In the genomic region with DNA sequence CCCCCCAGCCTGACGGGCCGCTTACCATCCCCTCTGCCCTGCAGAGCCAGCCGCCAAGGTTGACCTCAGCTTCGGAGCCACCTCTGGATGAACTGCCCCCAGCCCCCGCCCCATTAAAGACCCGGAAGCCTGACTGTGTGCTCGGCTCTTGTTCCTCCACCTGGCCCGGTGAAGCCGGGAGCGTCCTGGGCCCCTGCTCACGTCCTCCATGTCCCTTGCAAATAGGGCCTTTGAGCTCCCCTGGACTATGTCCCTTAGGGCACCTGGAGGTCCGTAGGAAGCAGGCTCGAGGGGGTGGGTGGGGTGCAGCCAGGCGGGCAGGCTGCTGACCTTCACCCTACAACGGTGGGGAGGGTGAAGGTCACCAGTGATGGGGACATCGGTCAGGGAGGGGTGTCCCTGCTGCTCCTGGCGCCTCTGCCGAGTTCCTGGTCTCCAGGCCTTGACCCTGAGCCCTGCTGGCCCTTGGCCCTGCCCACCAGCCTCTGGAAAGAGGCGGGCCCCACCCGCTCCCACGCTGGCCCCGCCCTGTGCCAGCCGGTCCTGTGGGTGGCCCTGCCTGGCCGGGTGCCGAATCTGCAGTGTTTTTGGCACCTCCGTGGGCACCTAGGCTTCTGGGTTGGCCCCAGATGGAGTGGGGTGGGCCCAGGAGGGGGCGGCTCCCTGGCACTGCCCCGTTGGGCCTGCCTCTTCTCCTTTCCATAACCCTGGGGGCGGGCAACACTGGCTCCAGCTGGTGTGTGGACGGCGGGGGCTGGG, we compare ENCODE assay signal across 8 cellular contexts. TPM values are rescaled to one million over a fixed set of nuclear protein-coding genes. Genes with fewer than 3 reads are reported as not detected.
A peak's percentile ranks its signal among the peaks of the same experiment; 100 is the strongest.
DNase-seq lines count a peak whose midpoint lies in the region; ATAC-seq and TF ChIP-seq lines count a peak whose summit lies in the region.

No MANE protein-coding gene starts in this region.

- H3K4me1 ChIP-seq in sigmoid colon = peaks cover 13 to 70% (median 68%) of the 10 kb centered on the region in 4 donors

- H3K36me3 ChIP-seq in sigmoid colon = no peaks in the 10 kb centered on the region

- peaks cover 3% of the 10 kb centered on the region for H3K9me3 Mint-ChIP-seq in glutamatergic neuron (ENCODE audit: unreplicated experiment)

- 7 to 38% methylated on average over 31 of the region's 31 CpGs for WGBS in sigmoid colon, 2 donors

- H3K27ac ChIP-seq in VCaP (peak overlapping the region; percentile 90), sigmoid colon (peak overlapping the region; percentile 96 to 100 (median 100))

- H3K27me3 Mint-ChIP-seq in glutamatergic neuron (ENCODE audit: unreplicated experiment) = peaks cover 6% of the 10 kb centered on the region

- TF ChIP-seq EP300 in sigmoid colon (IDR thresholded peaks at IDR 0.05) = no peak

- H3K4me3 Mint-ChIP-seq in glutamatergic neuron (ENCODE audit: unreplicated experiment) = peak overlapping the region; percentile 46

- no peak for TF ChIP-seq POLR2A in sigmoid colon (IDR thresholded peaks at IDR 0.05)

- intact Hi-C loops in sigmoid colon (cut with DNase I) = loop anchor here (1.0 to 5.0 kb wide), 2 partner anchors 22 to 73 kb away; a partner anchor contains a TSS

- no peaks in the 10 kb centered on the region for H3K9me3 ChIP-seq in sigmoid colon

- H3K4me3 ChIP-seq in GM12864 (ENCODE audit: low read depth, low read length) (peak overlapping the region; percentile 40), sigmoid colon (peak overlapping the region in 3 of 4 donors; percentile 3 to 26 (median 15))

- H3K4me1 Mint-ChIP-seq in glutamatergic neuron (ENCODE audit: low read depth, unreplicated experiment) = peaks cover 7% of the 10 kb centered on the region

- DNase-seq in GM12864 (ENCODE audit: low read depth) = no peak
- DNase-seq in glutamatergic neuron = no peak
- DNase-seq in sigmoid colon = peak; percentile 94
- no peak for DNase-seq in NCI-H1417 treated with DMSO at 0.1 percent for 48 hours (lab: John Stamatoyannopoulos, UW)
- DNase-seq in activated CD4-positive, CD25-positive, alpha-beta regulatory T cell (lab: John Stamatoyannopoulos, UW) = no peak
- no peak for DNase-seq in stimulated activated CD4-positive, alpha-beta T cell treated with anti-CD3 and anti-CD28 coated beads, Interleukin-2, amount 100 ng/mL, for 24 hours

- ATAC-seq in HG03521 (IDR thresholded peaks at IDR 0.05; ENCODE audit: unreplicated experiment) = no peak

- peak overlapping the region; percentile 84 for H3K27ac Mint-ChIP-seq in glutamatergic neuron (ENCODE audit: unreplicated experiment)

- no peaks in the 10 kb centered on the region for H3K36me3 Mint-ChIP-seq in glutamatergic neuron (ENCODE audit: unreplicated experiment)

- no peak for TF ChIP-seq CTCF in GM12864 (IDR thresholded peaks at IDR 0.05; ENCODE audit: low read depth, low read length, missing control alignments)
- peak; percentile 6 for TF ChIP-seq CTCF in VCaP (conservative IDR thresholded peaks at IDR 0.05)
- TF ChIP-seq CTCF in glutamatergic neuron (IDR thresholded peaks at IDR 0.05; ENCODE audit: partially characterized antibody, unreplicated experiment) = no peak
- no peak for TF ChIP-seq CTCF in sigmoid colon (IDR thresholded peaks at IDR 0.05)

- no peaks in the 10 kb centered on the region for H3K27me3 ChIP-seq in sigmoid colon

RNA-seq across cellular contexts. Expression of a gene that starts 3.3 kb away (rescaled TPM):
- 129 TPM for total RNA-seq in glutamatergic neuron (ENCODE audit: unreplicated experiment)
- total RNA-seq in sigmoid colon = 100 to 1,000 TPM in 3 of 4 donors, 10 to 100 TPM in 1; 74.7 to 112 (median 104) TPM
- 100 to 1,000 TPM; 294 to 390 (median 352) TPM for polyA plus RNA-seq in sigmoid colon

RNA-seq across cellular contexts. Expression of a gene that starts 3.5 kb away (rescaled TPM):
- total RNA-seq in glutamatergic neuron (ENCODE audit: unreplicated experiment) = 325 TPM
- total RNA-seq in sigmoid colon = 10 to 100 TPM; 14.6 to 70.3 (median 15.4) TPM
- 10 to 100 TPM; 42.1 to 87.0 (median 57.7) TPM for polyA plus RNA-seq in sigmoid colon

RNA-seq across cellular contexts. Expression of a gene that starts 7.1 kb away (rescaled TPM):
- 74.7 TPM for total RNA-seq in glutamatergic neuron (ENCODE audit: unreplicated experiment)
- under 1 TPM in 3 of 4 donors, not detected in 1; 0.36 to 0.82 (median 0.81) TPM for total RNA-seq in sigmoid colon
- under 1 TPM in 1 of 3 donors, not detected in 2; 0.36 TPM for polyA plus RNA-seq in sigmoid colon

RNA-seq across cellular contexts. Expression of a gene that starts 24.3 kb away (rescaled TPM):
- 341 TPM for total RNA-seq in glutamatergic neuron (ENCODE audit: unreplicated experiment)
- 1,000 to 10,000 TPM in 1 of 4 donors, 100 to 1,000 TPM in 3; 602 to 1,004 (median 791) TPM for total RNA-seq in sigmoid colon
- polyA plus RNA-seq in sigmoid colon = 100 to 1,000 TPM; 129 to 455 (median 265) TPM

RNA-seq across cellular contexts. Expression of a gene that starts 30.5 kb away (rescaled TPM):
- total RNA-seq in glutamatergic neuron (ENCODE audit: unreplicated experiment) (17.3 TPM), sigmoid colon (10 to 100 TPM; 24.7 to 49.3 (median 29.8) TPM)
- polyA plus RNA-seq in sigmoid colon = 10 to 100 TPM; 37.0 to 87.8 (median 60.1) TPM

Comparison
In these comparisons a context has a peak if more than half of its experiments do, and no peak if none do; other contexts are left out.
1. RNA of a gene that starts 7.1 kb away (total RNA-seq): 74.7 TPM in glutamatergic neuron (single experiment); 0.36 to 0.82 TPM in sigmoid colon; every median in the first group is over 10 times any median in the second.